In the genomic region with DNA sequence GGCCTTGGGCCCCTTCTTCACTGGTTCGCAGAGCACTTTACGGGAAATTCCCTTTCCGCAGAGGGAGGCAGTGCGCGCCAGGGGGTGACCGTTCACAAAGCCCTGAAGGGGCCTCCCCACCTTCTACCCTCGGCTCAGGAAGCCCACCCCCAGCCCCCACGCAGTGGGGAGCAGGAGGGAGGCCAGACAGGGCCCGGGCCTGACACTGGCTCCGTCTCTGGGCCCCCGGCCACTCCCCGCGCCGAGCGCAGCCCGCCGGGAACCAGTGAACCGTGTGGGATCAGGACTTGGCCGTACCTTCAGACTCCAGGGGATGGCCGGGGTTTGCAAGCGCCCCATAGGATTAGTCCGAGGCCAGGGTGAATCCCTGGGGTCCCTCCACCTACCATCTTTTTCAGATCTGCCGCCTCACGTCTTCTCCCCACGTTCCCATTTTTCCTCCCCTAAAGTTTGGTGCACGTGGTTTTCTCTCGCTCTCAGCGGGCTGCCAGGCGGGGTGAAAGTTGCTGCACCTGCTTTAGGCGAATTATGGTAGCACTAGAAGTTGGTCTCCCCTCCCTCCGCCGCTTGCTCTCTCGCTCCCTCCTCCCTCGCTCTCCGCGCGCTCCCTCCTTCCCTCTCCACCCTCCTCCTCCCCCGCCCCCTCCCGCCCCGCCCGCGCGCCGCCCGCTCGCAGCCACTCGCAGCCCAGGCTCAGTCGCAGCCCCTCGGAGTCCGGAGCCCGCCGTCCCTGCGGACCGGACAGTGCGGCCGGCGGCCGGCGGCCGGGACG, we compare ENCODE assay signal across 8 cellular contexts. TPM values are rescaled to one million over a fixed set of nuclear protein-coding genes. Genes with fewer than 3 reads are reported as not detected.
DNase-seq lines count a peak whose midpoint lies in the region; ATAC-seq and TF ChIP-seq lines count a peak whose summit lies in the region.

TSS of gene FOXP4 (plus strand) at position 679 of the 772 bp plus-strand sequence. CDS start 19,380 bp downstream, outside the sequence.

- H3K27ac Mint-ChIP-seq in activated naive CD8-positive, alpha-beta T cell treated with anti-CD3 and anti-CD28 coated beads for 36 hours: peak within 1 kb of the TSS; percentile 79

- no peak within 1 kb of the TSS for H3K9ac ChIP-seq in parathyroid adenoma

- intact Hi-C loops in Right ventricle myocardium superior (cut with DNase I) (no loop called here), transverse colon (cut with DNase I; ENCODE audit: low total_unique reads) (loop anchor here (2.0 kb wide), 2 partner anchors 41 to 119 kb away; no protein-coding TSS in a partner anchor)

- TF ChIP-seq EP300 in transverse colon (IDR thresholded peaks at IDR 0.05; ENCODE audit: low read depth): no peak

- WGBS in transverse colon (ENCODE audit: low coverage in 1 of 2), 2 donors: 1% methylated on average over 26 of the region's 61 CpGs; no CpG with 5 or more reads in 1 of the 2 donors

- no peaks in the 10 kb centered on the region for H3K9me3 ChIP-seq in parathyroid adenoma (ENCODE audit: control insufficient read depth, low read length)
- no peaks in the 10 kb centered on the region for H3K9me3 ChIP-seq in transverse colon

- peaks cover 14% of the 10 kb centered on the region for H3K4me1 Mint-ChIP-seq in activated naive CD8-positive, alpha-beta T cell treated with anti-CD3 and anti-CD28 coated beads for 36 hours

- H3K4me3 Mint-ChIP-seq in activated naive CD8-positive, alpha-beta T cell treated with anti-CD3 and anti-CD28 coated beads for 36 hours: peak within 1 kb of the TSS; percentile 90

- TF ChIP-seq POLR2A in GM10847 (IDR thresholded peaks at IDR 0.05; ENCODE audit: extremely low read depth, insufficient read length): peak; percentile 37
- no peak for TF ChIP-seq POLR2A in transverse colon (IDR thresholded peaks at IDR 0.05)

- H3K36me3 ChIP-seq in parathyroid adenoma (ENCODE audit: control insufficient read depth, insufficient read depth, low read length) (no peaks in the 10 kb centered on the region), transverse colon (no peaks in the 10 kb centered on the region)

- in situ Hi-C loops in transverse colon (cut with MboI; ENCODE audit: low pct_ligation_motif_present in 1 of 4, low pct_unique_long_range_greater_than_20kb in 1 of 4, low sequenced_read_pairs in 3 of 4): no loop called here

- no peaks in the 10 kb centered on the region for H3K27me3 ChIP-seq in parathyroid adenoma (ENCODE audit: control insufficient read depth, insufficient read depth, low read length)
- H3K27me3 ChIP-seq in transverse colon: peaks cover 5% of the 10 kb centered on the region

- H3K4me2 ChIP-seq in parathyroid adenoma (ENCODE audit: low read length): peak within 1 kb of the TSS; percentile 93

- ATAC-seq in HG02623 (IDR thresholded peaks at IDR 0.05; ENCODE audit: unreplicated experiment) (peak; percentile 62), Right ventricle myocardium superior (ENCODE audit: poor library complexity) (peak; percentile 95)

- TF ChIP-seq CTCF in parathyroid adenoma (IDR thresholded peaks at IDR 0.05) (no peak), transverse colon (IDR thresholded peaks at IDR 0.05) (no peak)

- DNase-seq in NCI-H1105 (lab: John Stamatoyannopoulos, UW): peak; percentile 90
- DNase-seq in SKM-1 treated with dmso at 0.1 percent for 144 hours (lab: John Stamatoyannopoulos, UW; ENCODE audit: unreplicated experiment): peak; percentile 94
- peak; percentile 84 for DNase-seq in activated naive CD8-positive, alpha-beta T cell treated with anti-CD3 and anti-CD28 coated beads for 36 hours
- DNase-seq in Right ventricle myocardium superior: peak; percentile 93
- peak; percentile 92 for DNase-seq in transverse colon

- H3K36me3 Mint-ChIP-seq in activated naive CD8-positive, alpha-beta T cell treated with anti-CD3 and anti-CD28 coated beads for 36 hours: no peaks in the 10 kb centered on the region

- peak within 1 kb of the TSS; percentile 96 for H2AFZ ChIP-seq in parathyroid adenoma

- H3K4me1 ChIP-seq in parathyroid adenoma (peaks cover 5% of the 10 kb centered on the region), transverse colon (peaks cover 7 to 40% (median 26%) of the 10 kb centered on the region in 4 donors)

- H3K27me3 Mint-ChIP-seq in activated naive CD8-positive, alpha-beta T cell treated with anti-CD3 and anti-CD28 coated beads for 36 hours: peaks cover 15% of the 10 kb centered on the region

- H3K4me3 ChIP-seq in parathyroid adenoma (ENCODE audit: low read depth, low read length): peak within 1 kb of the TSS; percentile 80
- peak within 1 kb of the TSS; percentile 72 to 93 (median 84) for H3K4me3 ChIP-seq in transverse colon

- H3K9me3 Mint-ChIP-seq in activated naive CD8-positive, alpha-beta T cell treated with anti-CD3 and anti-CD28 coated beads for 36 hours: no peaks in the 10 kb centered on the region

- H3K27ac ChIP-seq in parathyroid adenoma: peak within 1 kb of the TSS; percentile 39
- H3K27ac ChIP-seq in transverse colon: peak within 1 kb of the TSS; percentile 87 to 93 (median 90)

- peaks cover 18% of the 10 kb centered on the region for H3K79me2 ChIP-seq in parathyroid adenoma

RNA-seq across cellular contexts. Expression of gene FOXP4, which starts in this region (rescaled TPM):
- total RNA-seq in activated naive CD8-positive, alpha-beta T cell treated with anti-CD3 and anti-CD28 coated beads for 36 hours: 10 to 100 TPM; 11.1 to 11.3 TPM
- total RNA-seq in Right ventricle myocardium superior (14.4 TPM), transverse colon (10 to 100 TPM; 13.8 to 45.6 (median 17.2) TPM)

Comparison
In these comparisons a context has a peak if more than half of its experiments do, and no peak if none do; other contexts are left out.
1. Peak in every context shown above with its lines: DNase-seq, ATAC-seq, H3K4me3 ChIP-seq and H3K27ac ChIP-seq.